In the genomic region with DNA sequence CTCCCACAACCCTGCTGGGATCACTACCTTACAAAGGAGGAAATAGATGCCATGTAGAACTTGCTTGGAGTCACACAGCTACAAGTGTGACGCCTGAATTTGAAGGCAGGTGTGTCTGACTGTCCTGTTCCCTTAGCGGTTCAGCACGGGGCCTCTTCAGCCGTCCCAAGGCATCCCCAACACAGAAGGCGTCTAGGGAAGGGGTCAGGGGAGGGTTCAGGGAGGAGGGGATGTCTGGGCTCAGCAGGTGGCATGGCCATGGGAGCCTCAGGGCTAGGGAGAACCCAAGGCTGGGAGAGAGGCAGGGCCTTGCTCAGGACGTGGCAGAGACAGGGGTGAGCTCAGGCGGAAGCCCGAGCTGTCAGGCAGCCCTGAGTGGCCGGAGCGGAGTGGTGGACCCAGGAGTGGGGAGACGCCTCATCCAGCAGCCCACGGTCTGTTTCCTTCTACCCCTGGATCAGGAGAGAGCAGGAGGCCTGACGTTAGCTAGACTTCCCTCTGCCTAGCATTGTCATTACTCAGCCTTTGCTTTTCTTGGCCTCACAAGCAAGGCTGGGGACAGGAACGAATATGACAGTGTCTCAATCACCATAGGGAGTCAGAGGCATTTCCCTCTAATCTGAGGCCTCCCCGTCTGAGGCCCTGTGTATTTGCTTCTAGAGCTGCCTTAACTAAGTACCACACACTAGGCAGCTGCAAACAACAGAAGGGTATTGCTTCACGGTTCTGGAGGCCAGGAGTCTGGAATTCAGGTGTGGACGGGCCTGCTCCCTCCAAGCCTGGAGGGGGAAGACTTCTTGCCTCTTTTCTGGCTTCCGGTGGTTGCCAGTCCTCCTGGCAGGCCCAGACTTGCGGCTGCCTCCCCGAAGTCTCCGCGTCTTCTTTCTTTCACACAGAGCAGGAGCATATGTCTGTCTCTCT, we compare ENCODE assay signal across 1 cellular context.
TF ChIP-seq lines count a peak whose summit lies in the region.

No MANE protein-coding gene starts in this region.

TF ChIP-seq in HepG2, 621 proteins besides CTCF, POLR2A, EP300 and RAD21 (continues in another document):
- TF ChIP-seq ZNF672 (CRISPR knock-in tag; IDR thresholded peaks at IDR 0.05): no peak
- TF ChIP-seq ZNF484 (CRISPR knock-in tag; IDR thresholded peaks at IDR 0.05; ENCODE audit: borderline replicate concordance, low read depth): no peak
- peak; percentile 20; the same call in 1 of the 2 replicates for TF ChIP-seq SPEN (CRISPR knock-in tag; IDR thresholded peaks at IDR 0.05; ENCODE audit: low read depth)
- no peak for TF ChIP-seq SNAI1 (CRISPR knock-in tag; IDR thresholded peaks at IDR 0.05; ENCODE audit: borderline replicate concordance)
- TF ChIP-seq ZNF891 (CRISPR knock-in tag; IDR thresholded peaks at IDR 0.05): 0 out of 2 replicates have a peak, but pooled peaks have one; percentile 10
- TF ChIP-seq, protein P1, sequence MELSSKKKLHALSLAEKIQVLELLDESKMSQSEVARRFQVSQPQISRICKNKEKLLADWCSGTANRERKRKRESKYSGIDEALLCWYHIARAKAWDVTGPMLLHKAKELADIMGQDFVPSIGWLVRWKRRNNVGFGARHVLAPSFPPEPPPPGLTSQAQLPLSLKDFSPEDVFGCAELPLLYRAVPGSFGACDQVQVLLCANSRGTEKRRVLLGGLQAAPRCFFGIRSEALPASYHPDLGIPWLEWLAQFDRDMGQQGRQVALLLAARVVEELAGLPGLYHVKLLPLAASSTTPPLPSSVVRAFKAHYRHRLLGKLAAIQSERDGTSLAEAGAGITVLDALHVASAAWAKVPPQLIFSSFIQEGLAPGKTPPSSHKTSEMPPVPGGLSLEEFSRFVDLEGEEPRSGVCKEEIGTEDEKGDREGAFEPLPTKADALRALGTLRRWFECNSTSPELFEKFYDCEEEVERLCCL (CRISPR knock-in tag; IDR thresholded peaks at IDR 0.05; ENCODE audit: borderline replicate concordance): no peak
- TF ChIP-seq, protein P2, sequence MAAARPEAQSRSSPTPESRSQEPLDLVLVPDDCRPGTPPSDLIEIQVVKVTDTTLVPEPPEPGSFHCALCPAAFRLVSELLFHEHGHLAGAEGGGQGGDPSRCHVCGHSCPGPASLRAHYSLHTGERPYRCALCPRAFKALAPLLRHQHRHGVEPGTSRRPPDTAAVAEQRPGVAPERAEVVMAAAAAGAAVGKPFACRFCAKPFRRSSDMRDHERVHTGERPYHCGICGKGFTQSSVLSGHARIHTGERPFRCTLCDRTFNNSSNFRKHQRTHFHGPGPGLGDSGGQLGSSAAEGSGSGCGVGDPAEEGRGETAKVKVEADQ (CRISPR knock-in tag; IDR thresholded peaks at IDR 0.05; ENCODE audit: borderline replicate concordance): no peak
- no peak for TF ChIP-seq ZFP62 (CRISPR knock-in tag; IDR thresholded peaks at IDR 0.05)
- 0 out of 2 replicates have a peak, but pooled peaks have one; percentile 34 for TF ChIP-seq ZKSCAN1 (IDR thresholded peaks at IDR 0.05; ENCODE audit: low read length)
- no peak for TF ChIP-seq ZNF33A (CRISPR knock-in tag; IDR thresholded peaks at IDR 0.05; ENCODE audit: borderline replicate concordance)
- TF ChIP-seq ZBTB1 (CRISPR knock-in tag; IDR thresholded peaks at IDR 0.05; ENCODE audit: borderline replicate concordance): no peak
- TF ChIP-seq ZFP1 (CRISPR knock-in tag; IDR thresholded peaks at IDR 0.05): no peak
- no peak for TF ChIP-seq TEAD2 (CRISPR knock-in tag; IDR thresholded peaks at IDR 0.05)
- TF ChIP-seq ZNF121 (CRISPR knock-in tag; IDR thresholded peaks at IDR 0.05): 0 out of 2 replicates have a peak, but pooled peaks have one; percentile 11
- TF ChIP-seq, protein P3, sequence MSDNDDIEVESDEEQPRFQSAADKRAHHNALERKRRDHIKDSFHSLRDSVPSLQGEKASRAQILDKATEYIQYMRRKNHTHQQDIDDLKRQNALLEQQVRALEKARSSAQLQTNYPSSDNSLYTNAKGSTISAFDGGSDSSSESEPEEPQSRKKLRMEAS (IDR thresholded peaks at IDR 0.05): no peak
- no peak for TF ChIP-seq ZNF44 (CRISPR knock-in tag; IDR thresholded peaks at IDR 0.05)
- TF ChIP-seq ZC3H13 (CRISPR knock-in tag; IDR thresholded peaks at IDR 0.05): no peak
- TF ChIP-seq, protein P4, sequence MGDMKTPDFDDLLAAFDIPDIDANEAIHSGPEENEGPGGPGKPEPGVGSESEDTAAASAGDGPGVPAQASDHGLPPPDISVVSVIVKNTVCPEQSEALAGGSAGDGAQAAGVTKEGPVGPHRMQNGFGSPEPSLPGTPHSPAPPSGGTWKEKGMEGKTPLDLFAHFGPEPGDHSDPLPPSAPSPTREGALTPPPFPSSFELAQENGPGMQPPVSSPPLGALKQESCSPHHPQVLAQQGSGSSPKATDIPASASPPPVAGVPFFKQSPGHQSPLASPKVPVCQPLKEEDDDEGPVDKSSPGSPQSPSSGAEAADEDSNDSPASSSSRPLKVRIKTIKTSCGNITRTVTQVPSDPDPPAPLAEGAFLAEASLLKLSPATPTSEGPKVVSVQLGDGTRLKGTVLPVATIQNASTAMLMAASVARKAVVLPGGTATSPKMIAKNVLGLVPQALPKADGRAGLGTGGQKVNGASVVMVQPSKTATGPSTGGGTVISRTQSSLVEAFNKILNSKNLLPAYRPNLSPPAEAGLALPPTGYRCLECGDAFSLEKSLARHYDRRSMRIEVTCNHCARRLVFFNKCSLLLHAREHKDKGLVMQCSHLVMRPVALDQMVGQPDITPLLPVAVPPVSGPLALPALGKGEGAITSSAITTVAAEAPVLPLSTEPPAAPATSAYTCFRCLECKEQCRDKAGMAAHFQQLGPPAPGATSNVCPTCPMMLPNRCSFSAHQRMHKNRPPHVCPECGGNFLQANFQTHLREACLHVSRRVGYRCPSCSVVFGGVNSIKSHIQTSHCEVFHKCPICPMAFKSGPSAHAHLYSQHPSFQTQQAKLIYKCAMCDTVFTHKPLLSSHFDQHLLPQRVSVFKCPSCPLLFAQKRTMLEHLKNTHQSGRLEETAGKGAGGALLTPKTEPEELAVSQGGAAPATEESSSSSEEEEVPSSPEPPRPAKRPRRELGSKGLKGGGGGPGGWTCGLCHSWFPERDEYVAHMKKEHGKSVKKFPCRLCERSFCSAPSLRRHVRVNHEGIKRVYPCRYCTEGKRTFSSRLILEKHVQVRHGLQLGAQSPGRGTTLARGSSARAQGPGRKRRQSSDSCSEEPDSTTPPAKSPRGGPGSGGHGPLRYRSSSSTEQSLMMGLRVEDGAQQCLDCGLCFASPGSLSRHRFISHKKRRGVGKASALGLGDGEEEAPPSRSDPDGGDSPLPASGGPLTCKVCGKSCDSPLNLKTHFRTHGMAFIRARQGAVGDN (CRISPR knock-in tag; IDR thresholded peaks at IDR 0.05): peak; percentile 54
- TF ChIP-seq KDM2A (CRISPR knock-in tag; IDR thresholded peaks at IDR 0.05; ENCODE audit: borderline replicate concordance, low read depth): no peak
- no peak for TF ChIP-seq NFYB (CRISPR knock-in tag; IDR thresholded peaks at IDR 0.05)
- no peak for TF ChIP-seq ZNF83 (CRISPR knock-in tag; IDR thresholded peaks at IDR 0.05; ENCODE audit: borderline replicate concordance)
- TF ChIP-seq, protein P5, sequence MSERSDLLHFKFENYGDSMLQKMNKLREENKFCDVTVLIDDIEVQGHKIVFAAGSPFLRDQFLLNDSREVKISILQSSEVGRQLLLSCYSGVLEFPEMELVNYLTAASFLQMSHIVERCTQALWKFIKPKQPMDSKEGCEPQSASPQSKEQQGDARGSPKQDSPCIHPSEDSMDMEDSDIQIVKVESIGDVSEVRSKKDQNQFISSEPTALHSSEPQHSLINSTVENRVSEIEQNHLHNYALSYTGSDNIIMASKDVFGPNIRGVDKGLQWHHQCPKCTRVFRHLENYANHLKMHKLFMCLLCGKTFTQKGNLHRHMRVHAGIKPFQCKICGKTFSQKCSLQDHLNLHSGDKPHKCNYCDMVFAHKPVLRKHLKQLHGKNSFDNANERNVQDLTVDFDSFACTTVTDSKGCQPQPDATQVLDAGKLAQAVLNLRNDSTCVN (CRISPR knock-in tag; IDR thresholded peaks at IDR 0.05; ENCODE audit: borderline replicate concordance): peak; percentile 98
- TF ChIP-seq, protein P6, sequence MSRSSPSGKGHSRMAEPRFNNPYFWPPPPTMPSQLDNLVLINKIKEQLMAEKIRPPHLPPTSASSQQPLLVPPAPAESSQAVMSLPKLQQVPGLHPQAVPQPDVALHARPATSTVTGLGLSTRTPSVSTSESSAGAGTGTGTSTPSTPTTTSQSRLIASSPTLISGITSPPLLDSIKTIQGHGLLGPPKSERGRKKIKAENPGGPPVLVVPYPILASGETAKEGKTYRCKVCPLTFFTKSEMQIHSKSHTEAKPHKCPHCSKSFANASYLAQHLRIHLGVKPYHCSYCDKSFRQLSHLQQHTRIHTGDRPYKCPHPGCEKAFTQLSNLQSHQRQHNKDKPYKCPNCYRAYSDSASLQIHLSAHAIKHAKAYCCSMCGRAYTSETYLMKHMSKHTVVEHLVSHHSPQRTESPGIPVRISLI (CRISPR knock-in tag; IDR thresholded peaks at IDR 0.05; ENCODE audit: borderline replicate concordance): no peak
- TF ChIP-seq PHB2 (IDR thresholded peaks at IDR 0.05; ENCODE audit: partially characterized antibody): no peak
- no peak for TF ChIP-seq ZNF33B (CRISPR knock-in tag; IDR thresholded peaks at IDR 0.05)
- TF ChIP-seq MYNN (CRISPR knock-in tag; IDR thresholded peaks at IDR 0.05; ENCODE audit: low read depth): no peak
- TF ChIP-seq CEBPB (IDR thresholded peaks at IDR 0.05; ENCODE audit: borderline replicate concordance, low read depth, low read length): 0 out of 2 replicates have a peak, but pooled peaks have one; percentile 50
- TF ChIP-seq CEBPG (CRISPR knock-in tag; IDR thresholded peaks at IDR 0.05): peak; percentile 50
- TF ChIP-seq, protein P7, sequence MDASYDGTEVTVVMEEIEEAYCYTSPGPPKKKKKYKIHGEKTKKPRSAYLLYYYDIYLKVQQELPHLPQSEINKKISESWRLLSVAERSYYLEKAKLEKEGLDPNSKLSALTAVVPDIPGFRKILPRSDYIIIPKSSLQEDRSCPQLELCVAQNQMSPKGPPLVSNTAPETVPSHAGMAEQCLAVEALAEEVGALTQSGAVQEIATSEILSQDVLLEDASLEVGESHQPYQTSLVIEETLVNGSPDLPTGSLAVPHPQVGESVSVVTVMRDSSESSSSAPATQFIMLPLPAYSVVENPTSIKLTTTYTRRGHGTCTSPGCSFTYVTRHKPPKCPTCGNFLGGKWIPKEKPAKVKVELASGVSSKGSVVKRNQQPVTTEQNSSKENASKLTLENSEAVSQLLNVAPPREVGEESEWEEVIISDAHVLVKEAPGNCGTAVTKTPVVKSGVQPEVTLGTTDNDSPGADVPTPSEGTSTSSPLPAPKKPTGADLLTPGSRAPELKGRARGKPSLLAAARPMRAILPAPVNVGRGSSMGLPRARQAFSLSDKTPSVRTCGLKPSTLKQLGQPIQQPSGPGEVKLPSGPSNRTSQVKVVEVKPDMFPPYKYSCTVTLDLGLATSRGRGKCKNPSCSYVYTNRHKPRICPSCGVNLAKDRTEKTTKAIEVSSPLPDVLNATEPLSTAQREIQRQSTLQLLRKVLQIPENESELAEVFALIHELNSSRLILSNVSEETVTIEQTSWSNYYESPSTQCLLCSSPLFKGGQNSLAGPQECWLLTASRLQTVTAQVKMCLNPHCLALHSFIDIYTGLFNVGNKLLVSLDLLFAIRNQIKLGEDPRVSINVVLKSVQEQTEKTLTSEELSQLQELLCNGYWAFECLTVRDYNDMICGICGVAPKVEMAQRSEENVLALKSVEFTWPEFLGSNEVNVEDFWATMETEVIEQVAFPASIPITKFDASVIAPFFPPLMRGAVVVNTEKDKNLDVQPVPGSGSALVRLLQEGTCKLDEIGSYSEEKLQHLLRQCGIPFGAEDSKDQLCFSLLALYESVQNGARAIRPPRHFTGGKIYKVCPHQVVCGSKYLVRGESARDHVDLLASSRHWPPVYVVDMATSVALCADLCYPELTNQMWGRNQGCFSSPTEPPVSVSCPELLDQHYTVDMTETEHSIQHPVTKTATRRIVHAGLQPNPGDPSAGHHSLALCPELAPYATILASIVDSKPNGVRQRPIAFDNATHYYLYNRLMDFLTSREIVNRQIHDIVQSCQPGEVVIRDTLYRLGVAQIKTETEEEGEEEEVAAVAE (CRISPR knock-in tag; IDR thresholded peaks at IDR 0.05; ENCODE audit: borderline replicate concordance): no peak
- TF ChIP-seq KDM5B (CRISPR knock-in tag; IDR thresholded peaks at IDR 0.05; ENCODE audit: borderline replicate concordance): 0 out of 2 replicates have a peak, but pooled peaks have one; percentile 12
- peak; percentile 61; the same call in 1 of the 2 replicates for TF ChIP-seq ZNF501 (CRISPR knock-in tag; IDR thresholded peaks at IDR 0.05)
- TF ChIP-seq ZBTB7A (CRISPR knock-in tag; IDR thresholded peaks at IDR 0.05): no peak
- TF ChIP-seq ONECUT2 (CRISPR knock-in tag; IDR thresholded peaks at IDR 0.05): no peak
- TF ChIP-seq ZNF354B (CRISPR knock-in tag; IDR thresholded peaks at IDR 0.05): no peak
- TF ChIP-seq, protein P8, sequence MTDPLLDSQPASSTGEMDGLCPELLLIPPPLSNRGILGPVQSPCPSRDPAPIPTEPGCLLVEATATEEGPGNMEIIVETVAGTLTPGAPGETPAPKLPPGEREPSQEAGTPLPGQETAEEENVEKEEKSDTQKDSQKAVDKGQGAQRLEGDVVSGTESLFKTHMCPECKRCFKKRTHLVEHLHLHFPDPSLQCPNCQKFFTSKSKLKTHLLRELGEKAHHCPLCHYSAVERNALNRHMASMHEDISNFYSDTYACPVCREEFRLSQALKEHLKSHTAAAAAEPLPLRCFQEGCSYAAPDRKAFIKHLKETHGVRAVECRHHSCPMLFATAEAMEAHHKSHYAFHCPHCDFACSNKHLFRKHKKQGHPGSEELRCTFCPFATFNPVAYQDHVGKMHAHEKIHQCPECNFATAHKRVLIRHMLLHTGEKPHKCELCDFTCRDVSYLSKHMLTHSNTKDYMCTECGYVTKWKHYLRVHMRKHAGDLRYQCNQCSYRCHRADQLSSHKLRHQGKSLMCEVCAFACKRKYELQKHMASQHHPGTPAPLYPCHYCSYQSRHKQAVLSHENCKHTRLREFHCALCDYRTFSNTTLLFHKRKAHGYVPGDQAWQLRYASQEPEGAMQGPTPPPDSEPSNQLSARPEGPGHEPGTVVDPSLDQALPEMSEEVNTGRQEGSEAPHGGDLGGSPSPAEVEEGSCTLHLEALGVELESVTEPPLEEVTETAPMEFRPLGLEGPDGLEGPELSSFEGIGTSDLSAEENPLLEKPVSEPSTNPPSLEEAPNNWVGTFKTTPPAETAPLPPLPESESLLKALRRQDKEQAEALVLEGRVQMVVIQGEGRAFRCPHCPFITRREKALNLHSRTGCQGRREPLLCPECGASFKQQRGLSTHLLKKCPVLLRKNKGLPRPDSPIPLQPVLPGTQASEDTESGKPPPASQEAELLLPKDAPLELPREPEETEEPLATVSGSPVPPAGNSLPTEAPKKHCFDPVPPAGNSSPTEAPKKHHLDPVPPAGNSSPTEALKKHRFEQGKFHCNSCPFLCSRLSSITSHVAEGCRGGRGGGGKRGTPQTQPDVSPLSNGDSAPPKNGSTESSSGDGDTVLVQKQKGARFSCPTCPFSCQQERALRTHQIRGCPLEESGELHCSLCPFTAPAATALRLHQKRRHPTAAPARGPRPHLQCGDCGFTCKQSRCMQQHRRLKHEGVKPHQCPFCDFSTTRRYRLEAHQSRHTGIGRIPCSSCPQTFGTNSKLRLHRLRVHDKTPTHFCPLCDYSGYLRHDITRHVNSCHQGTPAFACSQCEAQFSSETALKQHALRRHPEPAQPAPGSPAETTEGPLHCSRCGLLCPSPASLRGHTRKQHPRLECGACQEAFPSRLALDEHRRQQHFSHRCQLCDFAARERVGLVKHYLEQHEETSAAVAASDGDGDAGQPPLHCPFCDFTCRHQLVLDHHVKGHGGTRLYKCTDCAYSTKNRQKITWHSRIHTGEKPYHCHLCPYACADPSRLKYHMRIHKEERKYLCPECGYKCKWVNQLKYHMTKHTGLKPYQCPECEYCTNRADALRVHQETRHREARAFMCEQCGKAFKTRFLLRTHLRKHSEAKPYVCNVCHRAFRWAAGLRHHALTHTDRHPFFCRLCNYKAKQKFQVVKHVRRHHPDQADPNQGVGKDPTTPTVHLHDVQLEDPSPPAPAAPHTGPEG (CRISPR knock-in tag; IDR thresholded peaks at IDR 0.05): no peak
- TF ChIP-seq TOE1 (CRISPR knock-in tag; IDR thresholded peaks at IDR 0.05): no peak
- no peak for TF ChIP-seq ZNF746 (CRISPR knock-in tag; IDR thresholded peaks at IDR 0.05)
- TF ChIP-seq ZNF572 (CRISPR knock-in tag; IDR thresholded peaks at IDR 0.05): peak; percentile 80; the same call in 1 of the 2 replicates
- no peak for TF ChIP-seq ZNF224 (CRISPR knock-in tag; IDR thresholded peaks at IDR 0.05)
